Comparison of ENCODE assay signal across 8 cellular contexts in the genomic region with DNA sequence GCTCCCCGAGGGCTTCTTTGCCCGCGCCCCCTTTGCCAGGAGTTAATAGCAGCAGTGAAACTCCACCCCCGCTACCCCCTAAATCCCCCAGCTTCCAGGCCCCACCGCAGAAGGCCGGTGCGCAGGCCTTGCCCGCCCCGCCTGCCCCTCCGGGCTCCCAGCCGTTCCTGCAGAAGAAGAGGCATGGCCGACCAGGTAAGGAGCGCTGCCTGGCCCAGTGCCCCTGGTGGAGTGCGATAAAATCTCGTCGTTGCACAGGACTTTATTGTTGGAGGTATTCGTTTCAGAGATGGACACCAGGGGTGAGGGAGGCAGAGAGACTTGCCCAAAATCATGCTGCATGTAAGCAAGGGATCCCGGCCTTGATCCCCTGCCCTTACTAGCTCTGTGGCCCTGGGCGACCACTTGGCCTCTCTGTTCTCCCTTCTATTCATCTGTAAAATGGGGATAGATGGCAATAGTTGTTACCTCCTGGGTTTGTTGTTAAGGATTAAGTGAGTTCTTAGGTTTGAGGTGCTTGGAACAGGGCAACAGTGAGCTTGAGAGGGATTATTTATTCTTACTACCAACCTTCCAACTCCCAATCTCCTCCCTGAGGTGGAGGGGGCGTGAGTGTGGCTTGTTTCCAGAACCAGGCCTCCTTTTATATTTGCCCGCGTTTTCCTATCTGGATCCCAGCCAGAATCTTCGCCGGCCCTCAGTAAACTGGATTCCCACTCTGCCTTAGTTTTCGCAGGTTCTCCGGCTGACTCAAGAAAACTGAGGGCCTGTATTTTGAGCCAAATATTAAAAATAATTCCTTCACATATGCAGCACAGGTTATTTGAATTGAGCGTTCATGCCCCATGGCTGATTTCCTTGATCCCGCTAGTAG.
A peak's percentile ranks its signal among the peaks of the same experiment; 100 is the strongest.
DNase-seq lines count a peak whose midpoint lies in the region; ATAC-seq and TF ChIP-seq lines count a peak whose summit lies in the region.

No MANE protein-coding gene starts in this region.

- H3K4me1 ChIP-seq in HEK293 (ENCODE audit: control insufficient read depth, insufficient read depth, low read length) = no peaks in the 10 kb centered on the region; the same call in 1 of the 2 replicates
- H3K4me1 ChIP-seq in gastroesophageal sphincter = peaks cover 0 to 23% (median 0%) of the 10 kb centered on the region in 3 donors
- no peaks in the 10 kb centered on the region for H3K4me1 ChIP-seq in osteoblast (ENCODE audit: insufficient read depth, low read length)

- peak; percentile 78 for DNase-seq in NCI-H748 treated with DMSO at 0.1 percent for 48 hours (lab: John Stamatoyannopoulos, UW)
- DNase-seq in retina = peak; percentile 28
- no peak for DNase-seq in osteoblast (ENCODE audit: insufficient read length, low spot score, missing footprints)
- DNase-seq in activated CD4-positive, alpha-beta T cell treated with anti-CD3 and anti-CD28 coated beads, Interleukin-2, amount 50 U/mL, for 1 hour = no peak
- no peak for DNase-seq in medulla oblongata (ENCODE audit: extremely low spot score)

- no peak for TF ChIP-seq EP300 in gastroesophageal sphincter (IDR thresholded peaks at IDR 0.05)

- no peak for ATAC-seq in gastroesophageal sphincter
- ATAC-seq in HG02981 (IDR thresholded peaks at IDR 0.05; ENCODE audit: unreplicated experiment) = no peak

- H3K4me2 ChIP-seq in osteoblast (ENCODE audit: insufficient read depth, low read length) = no peak overlapping the region

- no peaks in the 10 kb centered on the region for H3K79me2 ChIP-seq in osteoblast (ENCODE audit: insufficient read depth, low read length)

- H3K27me3 ChIP-seq in gastroesophageal sphincter (peaks cover 10% of the 10 kb centered on the region), osteoblast (ENCODE audit: insufficient read depth, low read length) (peaks cover 13% of the 10 kb centered on the region)

- 34 to 40% methylated on average over 9 to 12 of the region's 28 CpGs for WGBS in gastroesophageal sphincter (ENCODE audit: low coverage in 1 of 2), 2 donors

- TF ChIP-seq POLR2A in gastroesophageal sphincter (IDR thresholded peaks at IDR 0.05) = no peak

- CTCF ChIA-PET in HEK293 (lab: Yijun Ruan, JAX) = no interaction called here

- no peaks in the 10 kb centered on the region for H3K36me3 ChIP-seq in HEK293 (ENCODE audit: control insufficient read depth in 2 of 2, insufficient read depth in 1 of 2, low read length in 2 of 2)
- peaks cover 0 to 9% of the 10 kb centered on the region in 2 donors for H3K36me3 ChIP-seq in gastroesophageal sphincter
- H3K36me3 ChIP-seq in osteoblast (ENCODE audit: insufficient read depth, low read length) = no peaks in the 10 kb centered on the region

- H3K4me3 ChIP-seq in HEK293 (ENCODE audit: low read depth, low read length) = no peak overlapping the region
- peak overlapping the region; percentile 53 to 87 for H3K4me3 ChIP-seq in gastroesophageal sphincter
- H3K4me3 ChIP-seq in osteoblast (ENCODE audit: insufficient read depth, low read length) = no peak overlapping the region

- POLR2A ChIA-PET in HEK293 (lab: Yijun Ruan, JAX) = no interaction called here

- no peak overlapping the region for H2AFZ ChIP-seq in osteoblast (ENCODE audit: low read length)

- H4K20me1 ChIP-seq in osteoblast (ENCODE audit: insufficient read depth, low read length) = no peaks in the 10 kb centered on the region

- H3K9me3 ChIP-seq in HEK293 (ENCODE audit: control insufficient read depth, insufficient read depth, low read depth, low read length) = no peaks in the 10 kb centered on the region
- no peaks in the 10 kb centered on the region for H3K9me3 ChIP-seq in gastroesophageal sphincter
- H3K9me3 ChIP-seq in osteoblast (ENCODE audit: low read depth, low read length) = no peaks in the 10 kb centered on the region

- H3K27ac ChIP-seq in HEK293 (ENCODE audit: extremely low read depth, low read depth, low read length) (no peak overlapping the region), gastroesophageal sphincter (peak overlapping the region in 1 of 4 donors; percentile 39), osteoblast (ENCODE audit: low read depth, low read length) (no peak overlapping the region)

- no peak for TF ChIP-seq CTCF in HEK293 (tag by site-specific recombination; IDR thresholded peaks at IDR 0.05)
- no peak for TF ChIP-seq CTCF in gastroesophageal sphincter (IDR thresholded peaks at IDR 0.05)
- no peak for TF ChIP-seq CTCF in osteoblast (IDR thresholded peaks at IDR 0.05; ENCODE audit: extremely low read depth, low read depth, low read length)

TF ChIP-seq in HEK293, 187 proteins besides CTCF, POLR2A, EP300 and RAD21:
- TF ChIP-seq ZNF571 (tag by site-specific recombination; IDR thresholded peaks at IDR 0.05) (no peak), ZNF202 (tag by site-specific recombination; IDR thresholded peaks at IDR 0.05; ENCODE audit: borderline replicate concordance) (no peak), ZNF768 (tag by site-specific recombination; IDR thresholded peaks at IDR 0.05) (0 out of 2 replicates have a peak, but pooled peaks have one; percentile 14), ZNF274 (IDR thresholded peaks at IDR 0.05; ENCODE audit: low read length) (no peak), ZNF274 (tag by site-specific recombination; IDR thresholded peaks at IDR 0.05; ENCODE audit: borderline replicate concordance) (no peak)

Comparison
In these comparisons a context has a peak if more than half of its experiments do, and no peak if none do; other contexts are left out.
1. H3K4me3 ChIP-seq: peak in gastroesophageal sphincter (2 of 2); none in HEK293 (single experiment) and osteoblast (single experiment).
2. DNase-seq: peak in NCI-H748 treated with DMSO at 0.1 percent for 48 hours (single experiment) and retina (single experiment); none in osteoblast (single experiment), activated CD4-positive, alpha-beta T cell treated with anti-CD3 and anti-CD28 coated beads, Interleukin-2, amount 50 U/mL, for 1 hour (single experiment) and medulla oblongata (single experiment).